9 cellular contexts compared by ENCODE assay signal in the genomic region with DNA sequence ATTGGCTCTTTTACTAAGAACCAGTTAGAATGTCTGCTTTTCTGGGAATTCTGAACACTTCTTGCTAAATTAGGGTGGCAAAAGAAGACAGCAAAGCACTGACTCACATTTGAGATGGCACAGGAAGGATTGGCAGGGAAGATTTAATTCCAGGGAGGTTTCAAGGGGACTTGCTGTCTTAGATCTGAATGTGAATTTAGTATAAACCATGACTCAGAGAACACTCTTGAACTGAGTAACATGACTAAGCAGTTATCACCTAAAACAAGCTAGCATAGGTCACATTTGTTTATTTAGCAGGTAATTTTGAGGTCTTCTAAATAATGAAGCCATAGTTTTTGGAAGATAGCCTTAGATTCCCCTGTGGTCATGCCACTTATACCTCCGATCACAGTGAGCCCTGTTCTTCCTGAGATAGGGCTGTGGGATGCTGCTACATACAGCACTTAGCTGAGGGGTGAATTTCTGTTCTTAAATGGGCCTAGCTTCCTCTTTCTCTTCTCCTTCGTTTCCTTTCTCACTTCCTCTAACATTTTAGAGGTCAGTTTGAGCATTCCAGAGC.
A peak's percentile ranks its signal among the peaks of the same experiment; 100 is the strongest.
DNase-seq lines count a peak whose midpoint lies in the region; ATAC-seq, FAIRE-seq and TF ChIP-seq lines count a peak whose summit lies in the region.
"Had no signal": no experiment of that assay in that cellular context is flagged by ENCODE, and none has a peak within 500 bp of the region (broad histone marks: within the 10 kb centered on the region; RNA-seq: fewer than 3 reads in every experiment).

No MANE protein-coding gene starts in this region.

- H3K4me3 Mint-ChIP-seq in endothelial cell (ENCODE audit: unreplicated experiment) = no peak overlapping the region
- H3K4me3 Mint-ChIP-seq: activated naive CD8-positive, alpha-beta T cell had no signal

- ATAC-seq in gastrocnemius medialis (peak; percentile 63 to 83), HG02763 (IDR thresholded peaks at IDR 0.05; ENCODE audit: unreplicated experiment) (no peak)

- H3K4me1 Mint-ChIP-seq in endothelial cell (ENCODE audit: unreplicated experiment) = peaks cover 14% of the 10 kb centered on the region

- peaks cover 0 to 13% of the 10 kb centered on the region in 2 donors for H3K4me1 ChIP-seq in gastrocnemius medialis

- no peaks in the 10 kb centered on the region for H3K36me3 Mint-ChIP-seq in endothelial cell (ENCODE audit: low read depth, unreplicated experiment)

- no peaks in the 10 kb centered on the region for H3K9me3 Mint-ChIP-seq in endothelial cell (ENCODE audit: unreplicated experiment)

- intact Hi-C loops in gastrocnemius medialis (cut with DNase I; ENCODE audit: low total_unique reads) = no loop called here

- no peaks in the 10 kb centered on the region for H3K36me3 ChIP-seq in gastrocnemius medialis
- H3K36me3 ChIP-seq in H7 (replicated peaks; ENCODE audit: control insufficient read depth, insufficient read depth, low read length) = no peaks in the 10 kb centered on the region

- H3K4me3 ChIP-seq in epithelial cell of proximal tubule (ENCODE audit: low read depth, low read length) = no peak overlapping the region
- no peak overlapping the region for H3K4me3 ChIP-seq in gastrocnemius medialis
- no peak overlapping the region for H3K4me3 ChIP-seq in H7 (ENCODE audit: insufficient read depth, low read depth, low read length)

- no peak for DNase-seq in GM19239 (ENCODE audit: insufficient read length, low spot score)
- DNase-seq in MV-4-11 (lab: John Stamatoyannopoulos, UW) = peak; percentile 83
- peak; percentile 46 for DNase-seq in epithelial cell of proximal tubule (ENCODE audit: low read depth)
- no peak for DNase-seq in gastrocnemius medialis
- no peak for DNase-seq in endothelial cell (ENCODE audit: low spot score)
- no peak for DNase-seq in activated naive CD4-positive, alpha-beta T cell (lab: John Stamatoyannopoulos, UW)
- DNase-seq in H7 = no peak

- peak; percentile 14 for FAIRE-seq in GM19239 (lab: Jason Lieb, UNC)

- TF ChIP-seq POLR2A in gastrocnemius medialis (IDR thresholded peaks at IDR 0.05) = no peak

- no peak overlapping the region for H3K27ac Mint-ChIP-seq in endothelial cell (ENCODE audit: unreplicated experiment)
- H3K27ac Mint-ChIP-seq: activated naive CD8-positive, alpha-beta T cell had no signal

- in situ Hi-C loops in gastrocnemius medialis (cut with MboI; ENCODE audit: low sequenced_read_pairs in 4 of 4) = no loop called here

- TF ChIP-seq CTCF in epithelial cell of proximal tubule (conservative IDR thresholded peaks at IDR 0.05; ENCODE audit: low read depth, low read length) (no peak), gastrocnemius medialis (IDR thresholded peaks at IDR 0.05 in 4 of 5, conservative IDR thresholded peaks at IDR 0.05 in 1 of 5) (no peak), endothelial cell (IDR thresholded peaks at IDR 0.05; ENCODE audit: unreplicated experiment) (no peak)

- H3K9me3 ChIP-seq in gastrocnemius medialis = no peaks in the 10 kb centered on the region

- H3K27me3 ChIP-seq in gastrocnemius medialis (no peaks in the 10 kb centered on the region), H7 (ENCODE audit: control insufficient read depth, insufficient read depth, low read length) (no peaks in the 10 kb centered on the region)

- H3K27ac ChIP-seq in gastrocnemius medialis = peak overlapping the region in 3 of 4 donors; percentile 24 to 68 (median 32)

- no peaks in the 10 kb centered on the region for H3K27me3 Mint-ChIP-seq in endothelial cell (ENCODE audit: unreplicated experiment)

Comparison
In these comparisons a context has a peak if more than half of its experiments do, and no peak if none do; other contexts are left out.
1. DNase-seq: peak in MV-4-11 (single experiment) and epithelial cell of proximal tubule (single experiment); none in GM19239 (single experiment), gastrocnemius medialis (0 of 2), endothelial cell (single experiment), activated naive CD4-positive, alpha-beta T cell (0 of 4) and H7 (single experiment).